8 cellular contexts compared by ENCODE assay signal in genomic region chr7:150686030-150686626, GRCh38. TPM values are rescaled to one million over a fixed set of nuclear protein-coding genes. Genes with fewer than 3 reads are reported as not detected.
DNase-seq lines count a peak whose midpoint lies in the region; ATAC-seq and TF ChIP-seq lines count a peak whose summit lies in the region.

No MANE protein-coding gene starts in this region.

- H3K27me3 ChIP-seq in DND-41 (ENCODE audit: insufficient read depth, low read length, poor library complexity) (no peaks in the 10 kb centered on the region), right cardiac atrium (ENCODE audit: control insufficient read depth, insufficient read depth) (no peaks in the 10 kb centered on the region), suprapubic skin (no peaks in the 10 kb centered on the region)

- peak; percentile 49 for DNase-seq in DND-41
- DNase-seq in T-helper 17 cell, result no peak
- no peak for DNase-seq in right cardiac atrium
- DNase-seq in suprapubic skin (ENCODE audit: low spot score in 2 of 2), result no peak
- DNase-seq in G401 (ENCODE audit: low spot score), result no peak
- DNase-seq in T1000 (lab: John Stamatoyannopoulos, UW), result no peak

- peak; percentile 41 for ATAC-seq in DND-41 (ENCODE audit: insufficient read depth, low read depth)
- ATAC-seq in GM21825 (IDR thresholded peaks at IDR 0.05; ENCODE audit: unreplicated experiment), result peak; percentile 28
- ATAC-seq in T-helper 17 cell, result peak; percentile 54
- peak; percentile 29 to 61 for ATAC-seq in right cardiac atrium
- ATAC-seq in HG02571 (IDR thresholded peaks at IDR 0.05; ENCODE audit: unreplicated experiment), result no peak

- H2AFZ ChIP-seq in DND-41 (ENCODE audit: low read depth, low read length), result peak overlapping the region; percentile 3; the same call in 1 of the 2 replicates

- H3K4me1 ChIP-seq in DND-41 (ENCODE audit: insufficient read depth, low read length), result peaks cover 75% of the 10 kb centered on the region
- H3K4me1 ChIP-seq in right cardiac atrium (ENCODE audit: control insufficient read depth, insufficient read depth, low read length), result peaks cover 3% of the 10 kb centered on the region
- H3K4me1 ChIP-seq in suprapubic skin, result peaks cover 6% of the 10 kb centered on the region

- intact Hi-C loops in right cardiac atrium (cut with DNase I), result no loop called here

- no peak for TF ChIP-seq POLR2A in suprapubic skin (IDR thresholded peaks at IDR 0.05)

- H3K27me3 Mint-ChIP-seq in T-helper 17 cell, result no peaks in the 10 kb centered on the region

- H3K36me3 ChIP-seq in DND-41 (ENCODE audit: insufficient read depth, low read length) (peaks cover 43% of the 10 kb centered on the region), suprapubic skin (no peaks in the 10 kb centered on the region)

- H3K4me2 ChIP-seq in DND-41 (ENCODE audit: insufficient read depth, low read length), result peak overlapping the region; percentile 60

- H4K20me1 ChIP-seq in DND-41 (ENCODE audit: insufficient read depth, low read length), result no peaks in the 10 kb centered on the region

- no peak for TF ChIP-seq CTCF in DND-41 (IDR thresholded peaks at IDR 0.05; ENCODE audit: borderline replicate concordance, extremely low read depth, low read length, poor library complexity, severe bottlenecking)
- no peak for TF ChIP-seq CTCF in suprapubic skin (IDR thresholded peaks at IDR 0.05)

- in situ Hi-C loops in G401 (cut with HindIII; ENCODE audit: low sequenced_read_pairs), result no loop called here

- H3K9ac ChIP-seq in DND-41 (ENCODE audit: low read depth, low read length), result peak overlapping the region; percentile 76

- H3K79me2 ChIP-seq in DND-41 (ENCODE audit: insufficient read depth, low read length), result peaks cover 75% of the 10 kb centered on the region

- H3K4me3 ChIP-seq in DND-41 (ENCODE audit: low read depth in 1 of 2, low read length in 2 of 2), result peak overlapping the region; percentile 33 to 62
- peak overlapping the region; percentile 81 for H3K4me3 ChIP-seq in right cardiac atrium (ENCODE audit: low read length)
- peak overlapping the region; percentile 45 for H3K4me3 ChIP-seq in suprapubic skin

- peaks cover 32% of the 10 kb centered on the region for H3K4me1 Mint-ChIP-seq in T-helper 17 cell

- H3K27ac Mint-ChIP-seq in T-helper 17 cell, result peak overlapping the region; percentile 99

- peak overlapping the region; percentile 89 for H3K27ac ChIP-seq in DND-41 (ENCODE audit: low read length)
- H3K27ac ChIP-seq in right cardiac atrium (ENCODE audit: low read length), result peak overlapping the region; percentile 94
- peak overlapping the region; percentile 52 for H3K27ac ChIP-seq in suprapubic skin

- peaks cover 2% of the 10 kb centered on the region for H3K9me3 ChIP-seq in DND-41 (ENCODE audit: insufficient read depth, low read length, severe bottlenecking)
- H3K9me3 ChIP-seq in T-helper 17 cell (ENCODE audit: control insufficient read depth, low read length, poor library complexity, severe bottlenecking), result peaks cover 13% of the 10 kb centered on the region
- H3K9me3 ChIP-seq in right cardiac atrium (ENCODE audit: control insufficient read depth, low read length), result no peaks in the 10 kb centered on the region
- no peaks in the 10 kb centered on the region for H3K9me3 ChIP-seq in suprapubic skin

- H3K4me3 Mint-ChIP-seq in T-helper 17 cell, result peak overlapping the region; percentile 99

- 44% methylated on average over 9 of the region's 9 CpGs for WGBS in right cardiac atrium
- 37% methylated on average over 8 of the region's 9 CpGs for WGBS in suprapubic skin

- peaks cover 23% of the 10 kb centered on the region for H3K36me3 Mint-ChIP-seq in T-helper 17 cell (ENCODE audit: low read depth)

- no peak for TF ChIP-seq EP300 in suprapubic skin (IDR thresholded peaks at IDR 0.05)

RNA-seq across cellular contexts. Expression of gene GIMAP2, which starts 0.6 kb away (rescaled TPM):
- total RNA-seq in T-helper 17 cell (10 to 100 TPM; 53.7 to 68.2 TPM), right cardiac atrium (1 to 10 TPM; 4.5 to 8.3 (median 6.5) TPM), suprapubic skin (1 to 10 TPM; 2.0 to 8.2 (median 2.9) TPM)
- polyA plus RNA-seq in right cardiac atrium, result 4.1 TPM
- not detected in 2 replicates for total RNA-seq in G401 (2014; rRNA removed; shearing (Covaris generic))

RNA-seq across cellular contexts. Expression of gene GIMAP1, which starts 30.3 kb away (rescaled TPM):
- total RNA-seq in T-helper 17 cell (10 to 100 TPM; 14.1 to 23.0 TPM), right cardiac atrium (1 to 10 TPM; 3.3 to 6.7 (median 4.5) TPM), suprapubic skin (1 to 10 TPM in 3 of 4 donors, under 1 TPM in 1; 0.38 to 3.9 (median 2.2) TPM)
- polyA plus RNA-seq in right cardiac atrium, result 7.8 TPM
- not detected in 2 replicates for total RNA-seq in G401 (2014; rRNA removed; shearing (Covaris generic))

RNA-seq across cellular contexts. Expression of gene GIMAP5, which starts 51.1 kb away (rescaled TPM):
- 10 to 100 TPM; 44.1 to 65.3 TPM for total RNA-seq in T-helper 17 cell
- 10 to 100 TPM in 3 of 4 donors, 1 to 10 TPM in 1; 9.3 to 24.2 (median 11.1) TPM for total RNA-seq in right cardiac atrium
- polyA plus RNA-seq in right cardiac atrium, result 22.3 TPM
- 10 to 100 TPM in 1 of 4 donors, 1 to 10 TPM in 3; 2.8 to 15.0 (median 7.7) TPM for total RNA-seq in suprapubic skin
- total RNA-seq in G401 (2014; rRNA removed; shearing (Covaris generic)), result not detected in 2 replicates

RNA-seq across cellular contexts. Expression of gene GIMAP6, which starts 53.9 kb away (rescaled TPM):
- total RNA-seq in T-helper 17 cell (10 to 100 TPM; 25.5 to 48.3 TPM), right cardiac atrium (10 to 100 TPM; 22.1 to 29.1 (median 22.9) TPM), suprapubic skin (10 to 100 TPM in 2 of 4 donors, 1 to 10 TPM in 2; 4.1 to 16.8 (median 10.4) TPM)
- 14.6 TPM for polyA plus RNA-seq in right cardiac atrium
- total RNA-seq in G401 (2014; rRNA removed; shearing (Covaris generic)), result not detected in 2 replicates

Comparison
In these comparisons a context has a peak if more than half of its experiments do, and no peak if none do; other contexts are left out.
1. RNA of gene GIMAP2, which starts 0.6 kb away (total RNA-seq): 53.7 to 68.2 TPM in T-helper 17 cell; 4.5 to 8.3 TPM in right cardiac atrium, 2.0 to 8.2 TPM in suprapubic skin and not detected in G401; every median in the first group is over 4 times any median in the second.
2. Peak in every context shown above with its lines, with median percentiles within 50 percentile points of each other: H3K27ac ChIP-seq and H3K4me3 ChIP-seq.